In genomic region chr2:61640406-61640805, GRCh38 we compare ENCODE assay signal across 1 cellular context.
TF ChIP-seq lines count a peak whose summit lies in the region.

No MANE protein-coding gene starts in this region.

TF ChIP-seq in K562, 482 proteins besides CTCF, POLR2A, EP300 and RAD21 (continued from another document):
- TF ChIP-seq ZNF592 (IDR thresholded peaks at IDR 0.05) (peak; percentile 82), ZNF740 (CRISPR knock-in tag; IDR thresholded peaks at IDR 0.05) (no peak), ZNF740 (tag; IDR thresholded peaks at IDR 0.05) (peak in 1 of 2 experiments; percentile 87; a peak in 2 of 4 replicates), NELFE (IDR thresholded peaks at IDR 0.05; ENCODE audit: insufficient read depth, insufficient read length) (no peak), SMAD4 (CRISPR knock-in tag; conservative IDR thresholded peaks at IDR 0.05) (peak; percentile 61), DDX20 (tag; IDR thresholded peaks at IDR 0.05; ENCODE audit: low read depth) (peak; percentile 72; the same call in 1 of the 2 replicates), ELK1 (CRISPR knock-in tag; IDR thresholded peaks at IDR 0.05) (no peak), IRF1 (CRISPR knock-in tag; IDR thresholded peaks at IDR 0.05; ENCODE audit: borderline replicate concordance) (no peak), PTRF (tag; IDR thresholded peaks at IDR 0.05) (0 out of 2 replicates have a peak, but pooled peaks have one; percentile 57), ZNF583 (CRISPR knock-in tag; IDR thresholded peaks at IDR 0.05) (0 out of 2 replicates have a peak, but pooled peaks have one; percentile 25), NR2C1 (IDR thresholded peaks at IDR 0.05) (no peak), NR2C1 (tag; IDR thresholded peaks at IDR 0.05) (peak; percentile 61; the same call in 1 of the 2 replicates), PRDM10 (IDR thresholded peaks at IDR 0.05; ENCODE audit: partially characterized antibody) (no peak), YY1 (IDR thresholded peaks at IDR 0.05; ENCODE audit: borderline replicate concordance in 1 of 3, control insufficient read depth in 1 of 3, extremely low read depth in 1 of 3, insufficient read depth in 3 of 3, insufficient read length in 1 of 3, insufficient replicate concordance in 2 of 3, low read depth in 1 of 3, low read length in 2 of 3) (peak in 2 of 3 experiments; percentile 32 to 77), PYGO2 (tag; IDR thresholded peaks at IDR 0.05) (peak; percentile 66; the same call in 1 of the 2 replicates), NR4A1 (CRISPR knock-in tag; IDR thresholded peaks at IDR 0.05) (no peak), NR4A1 (tag; IDR thresholded peaks at IDR 0.05) (peak; percentile 84), ZNF639 (CRISPR knock-in tag; conservative IDR thresholded peaks at IDR 0.05 in 1 of 2, IDR thresholded peaks at IDR 0.05 in 1 of 2) (peak in 1 of 2 experiments; percentile 60; a peak in 2 of 4 replicates), IRF9 (tag; IDR thresholded peaks at IDR 0.05) (peak; percentile 76), ZKSCAN8 (CRISPR knock-in tag; IDR thresholded peaks at IDR 0.05) (0 out of 2 replicates have a peak, but pooled peaks have one; percentile 36), MEF2D (tag; conservative IDR thresholded peaks at IDR 0.05; ENCODE audit: low read depth) (peak; percentile 73; the same call in 1 of the 2 replicates), MYNN (IDR thresholded peaks at IDR 0.05) (no peak), MYNN (CRISPR knock-in tag; IDR thresholded peaks at IDR 0.05) (no peak), ID3 (CRISPR knock-in tag; IDR thresholded peaks at IDR 0.05) (no peak), ID3 (tag; IDR thresholded peaks at IDR 0.05) (peak; percentile 78), ZNF24 (IDR thresholded peaks at IDR 0.05) (no peak), ZBTB11 (CRISPR knock-in tag; IDR thresholded peaks at IDR 0.05) (0 out of 6 replicates have a peak, but pooled peaks of 1 of the 3 experiments have one; percentile 20), ZNF584 (CRISPR knock-in tag; IDR thresholded peaks at IDR 0.05; ENCODE audit: low read depth) (peak; percentile 52; the same call in 1 of the 2 replicates), ZNF175 (CRISPR knock-in tag; IDR thresholded peaks at IDR 0.05; ENCODE audit: low read depth) (0 out of 2 replicates have a peak, but pooled peaks have one; percentile 56), ILK (tag; IDR thresholded peaks at IDR 0.05; ENCODE audit: borderline replicate concordance, low read depth) (peak; percentile 55; the same call in 1 of the 2 replicates), BACH1 (tag; IDR thresholded peaks at IDR 0.05) (peak; percentile 55; the same call in 1 of the 2 replicates), HNRNPK (IDR thresholded peaks at IDR 0.05; ENCODE audit: low read depth, low read length, poor library complexity, severe bottlenecking) (no peak), EP400 (IDR thresholded peaks at IDR 0.05) (no peak), HDAC8 (tag; IDR thresholded peaks at IDR 0.05) (peak; percentile 86), CREB1 (IDR thresholded peaks at IDR 0.05) (no peak), CREB1 (CRISPR knock-in tag; IDR thresholded peaks at IDR 0.05) (no peak), ZNF395 (CRISPR knock-in tag; IDR thresholded peaks at IDR 0.05) (peak; percentile 60; the same call in 1 of the 2 replicates), ESRRA (IDR thresholded peaks at IDR 0.05; ENCODE audit: borderline replicate concordance, low read depth) (0 out of 2 replicates have a peak, but pooled peaks have one; percentile 32), CREB3 (tag; conservative IDR thresholded peaks at IDR 0.05; ENCODE audit: low read depth) (peak; percentile 91), ZNF197 (CRISPR knock-in tag; IDR thresholded peaks at IDR 0.05; ENCODE audit: low read depth) (peak; percentile 72; the same call in 1 of the 2 replicates)
TF ChIP-seq in K562: peak in this region for 27.
